ENCODE assay signal across 8 cellular contexts in the genomic region with DNA sequence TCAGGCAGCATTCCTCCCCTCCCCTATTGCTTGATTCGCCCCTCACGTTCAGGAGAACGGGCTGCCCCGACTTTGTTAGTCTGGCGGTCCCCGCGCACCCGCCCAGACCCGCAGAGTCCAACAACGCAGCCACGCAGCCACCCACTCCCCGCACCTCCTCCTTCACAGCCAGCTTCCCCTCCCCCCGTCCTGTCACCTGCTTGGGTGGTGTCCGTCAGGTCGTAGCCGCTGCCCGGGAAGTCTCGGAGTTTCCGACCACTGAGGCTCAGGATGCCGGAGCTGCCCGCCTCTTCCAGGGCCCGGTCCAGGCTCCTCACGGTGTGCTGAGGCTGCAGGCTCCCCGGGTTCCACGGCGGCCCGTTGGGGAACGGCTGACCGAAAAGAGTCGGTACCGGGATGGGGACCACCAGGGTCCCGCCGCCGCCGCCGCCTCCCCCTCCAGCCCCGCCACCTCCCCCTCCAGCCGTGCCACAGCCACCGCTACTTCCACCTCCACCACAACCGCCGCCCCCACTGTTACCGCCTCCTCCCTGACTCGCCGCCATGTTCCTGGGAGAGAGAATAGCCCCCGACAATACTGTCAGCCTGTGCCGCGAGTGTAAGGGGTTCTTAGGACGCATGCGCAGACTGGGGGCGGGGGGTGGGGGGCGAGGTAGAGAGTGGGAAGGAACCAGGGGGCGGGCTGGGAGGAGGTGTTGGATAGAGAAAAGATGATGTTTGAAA.
DNase-seq lines count a peak whose midpoint lies in the region; ATAC-seq lines count a peak whose summit lies in the region.

A gene with protein sequence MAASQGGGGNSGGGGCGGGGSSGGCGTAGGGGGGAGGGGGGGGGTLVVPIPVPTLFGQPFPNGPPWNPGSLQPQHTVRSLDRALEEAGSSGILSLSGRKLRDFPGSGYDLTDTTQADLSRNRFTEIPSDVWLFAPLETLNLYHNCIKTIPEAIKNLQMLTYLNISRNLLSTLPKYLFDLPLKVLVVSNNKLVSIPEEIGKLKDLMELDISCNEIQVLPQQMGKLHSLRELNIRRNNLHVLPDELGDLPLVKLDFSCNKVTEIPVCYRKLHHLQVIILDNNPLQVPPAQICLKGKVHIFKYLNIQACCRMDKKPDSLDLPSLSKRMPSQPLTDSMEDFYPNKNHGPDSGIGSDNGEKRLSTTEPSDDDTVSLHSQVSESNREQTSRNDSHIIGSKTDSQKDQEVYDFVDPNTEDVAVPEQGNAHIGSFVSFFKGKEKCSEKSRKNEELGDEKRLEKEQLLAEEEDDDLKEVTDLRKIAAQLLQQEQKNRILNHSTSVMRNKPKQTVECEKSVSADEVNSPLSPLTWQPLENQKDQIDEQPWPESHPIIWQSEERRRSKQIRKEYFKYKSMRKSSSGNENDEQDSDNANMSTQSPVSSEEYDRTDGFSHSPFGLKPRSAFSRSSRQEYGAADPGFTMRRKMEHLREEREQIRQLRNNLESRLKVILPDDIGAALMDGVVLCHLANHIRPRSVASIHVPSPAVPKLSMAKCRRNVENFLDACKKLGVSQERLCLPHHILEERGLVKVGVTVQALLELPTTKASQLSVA (minus strand): TSS at position 600 of the 723 bp plus-strand sequence. CDS start 55 bp downstream, at position 545.

- peak within 1 kb of the TSS; percentile 67 for H2AFZ ChIP-seq in neuron (ENCODE audit: low read depth, low read length)

- peak; percentile 58 for DNase-seq in Ammon's horn (ENCODE audit: low spot score)
- peak; percentile 70 for DNase-seq in NCI-H2227 (lab: John Stamatoyannopoulos, UW; ENCODE audit: unreplicated experiment)
- peak; percentile 50 for DNase-seq in fibroblast of peridontal ligament (ENCODE audit: extremely low read depth)
- DNase-seq in SHP77 treated with DMSO at 0.1 percent for 48 hours (lab: John Stamatoyannopoulos, UW) = no peak
- DNase-seq in stimulated activated CD4-positive, alpha-beta T cell treated with anti-CD3 and anti-CD28 coated beads, Interleukin-2, amount 100 ng/mL, for 48 hours = no peak
- DNase-seq in HUDEP-2 (lab: John Stamatoyannopoulos, UW; ENCODE audit: unreplicated experiment in 76 of 76) = no peak

- H3K36me3 ChIP-seq in neuron (ENCODE audit: insufficient read depth, low read length) = no peaks in the 10 kb centered on the region

- H3K9me3 ChIP-seq in neuron (ENCODE audit: low read length) = no peaks in the 10 kb centered on the region

- ATAC-seq in HG02970 (IDR thresholded peaks at IDR 0.05; ENCODE audit: low FRiP score, unreplicated experiment) = no peak

- H3K4me3 ChIP-seq in neuron (ENCODE audit: low read length) = peak within 1 kb of the TSS; percentile 75

- peaks cover 7% of the 10 kb centered on the region for H3K4me1 ChIP-seq in neuron (ENCODE audit: insufficient read depth, low read length)

- peaks cover 5% of the 10 kb centered on the region for H3K27me3 ChIP-seq in neuron (ENCODE audit: insufficient read depth, low read length)

Comparison
In these comparisons a context has a peak if more than half of its experiments do, and no peak if none do; other contexts are left out.
1. DNase-seq: peak in Ammon's horn (single experiment), NCI-H2227 (single experiment) and fibroblast of peridontal ligament (single experiment); none in SHP77 treated with DMSO at 0.1 percent for 48 hours (single experiment), stimulated activated CD4-positive, alpha-beta T cell treated with anti-CD3 and anti-CD28 coated beads, Interleukin-2, amount 100 ng/mL, for 48 hours (0 of 2) and HUDEP-2 (0 of 76).